8 cellular contexts compared by ENCODE assay signal in the genomic region with DNA sequence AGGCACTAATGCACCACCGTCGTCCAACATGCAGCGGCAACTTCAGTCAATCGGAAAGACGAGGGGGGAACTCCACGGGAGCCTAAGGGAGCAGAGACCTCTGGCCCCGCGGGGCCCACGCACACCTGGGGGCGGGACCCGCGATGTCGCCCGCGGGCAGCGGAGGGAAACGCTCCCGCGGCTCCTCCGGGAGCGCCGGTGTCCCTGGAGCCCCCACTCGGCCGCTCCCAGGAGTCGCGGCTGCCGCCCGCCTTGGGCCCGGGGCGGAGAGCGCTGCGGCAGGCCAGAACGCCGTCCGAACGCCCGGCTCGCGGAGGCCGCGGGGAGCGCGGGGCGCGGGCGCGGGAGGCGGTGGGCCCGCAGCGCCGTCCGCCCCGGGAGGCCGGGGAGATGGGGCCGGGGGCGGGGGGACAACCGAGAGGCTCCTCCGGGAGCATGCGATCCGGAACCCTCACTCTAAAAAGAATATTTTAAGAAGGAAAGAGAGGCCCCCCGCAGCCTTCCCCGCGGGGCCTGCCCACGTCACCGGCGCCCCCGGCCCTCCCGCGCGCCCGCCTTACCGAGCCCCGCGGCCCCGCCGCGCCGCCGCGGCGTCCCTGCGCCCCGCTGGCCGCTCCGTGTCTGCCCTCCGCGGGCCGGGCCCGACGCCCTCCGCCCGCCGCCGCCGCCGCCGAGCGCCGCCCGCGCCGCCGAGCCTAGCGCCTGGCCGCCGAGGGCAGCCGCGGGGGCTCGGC.
A peak's percentile ranks its signal among the peaks of the same experiment; 100 is the strongest.
DNase-seq lines count a peak whose midpoint lies in the region; ATAC-seq and TF ChIP-seq lines count a peak whose summit lies in the region.

No MANE protein-coding gene starts in this region.

- ATAC-seq in lower lobe of right lung, result peak in 1 of 2 donors; percentile 57

- in situ Hi-C loops in HAP-1 (cut with MboI; ENCODE audit: low sequenced_read_pairs) (no loop called here), GM13977 (cut with MboI; ENCODE audit: low pct_unique_long_range_greater_than_20kb, low sequenced_read_pairs, unreplicated experiment) (no loop called here)

- H3K4me3 Mint-ChIP-seq in CD4-positive, alpha-beta memory T cell, result peak overlapping the region; percentile 80 to 90 (median 87)
- H3K4me3 Mint-ChIP-seq in dendritic cell treated with granulocyte-macrophage colony-stimulating factor and Interleukin-4, amounts not matched to agents 40 ng/mL and 50 ng/mL, for 4 days, result peak overlapping the region; percentile 73

- intact Hi-C loops in CD4-positive, alpha-beta memory T cell (cut with micrococcal nuclease), result loop anchor here (2.0 to 10.0 kb wide), 2 partner anchors 1036 to 1638 kb away; a partner anchor contains a TSS
- intact Hi-C loops in dendritic cell treated with granulocyte-macrophage colony-stimulating factor and Interleukin-4, amounts not matched to agents 40 ng/mL and 50 ng/mL, for 4 days (cut with micrococcal nuclease), result no loop called here
- intact Hi-C loops in lower lobe of right lung (cut with DNase I), result no loop called here

- peak overlapping the region in 5 of 7 donors; percentile 39 to 90 (median 79) for H3K27ac Mint-ChIP-seq in CD4-positive, alpha-beta memory T cell
- no peak overlapping the region for H3K27ac Mint-ChIP-seq in dendritic cell treated with granulocyte-macrophage colony-stimulating factor and Interleukin-4, amounts not matched to agents 40 ng/mL and 50 ng/mL, for 4 days

- no peaks in the 10 kb centered on the region for H3K9me3 ChIP-seq in CD4-positive, alpha-beta memory T cell (ENCODE audit: control insufficient read depth in 1 of 2, low read length in 2 of 2)
- H3K9me3 ChIP-seq in HAP-1 (no peaks in the 10 kb centered on the region), lower lobe of right lung (no peaks in the 10 kb centered on the region), thymus (ENCODE audit: control insufficient read depth) (no peaks in the 10 kb centered on the region)

- no peak for TF ChIP-seq CTCF in lower lobe of right lung (IDR thresholded peaks at IDR 0.05)
- no peak for TF ChIP-seq CTCF in GM10266 (IDR thresholded peaks at IDR 0.05; ENCODE audit: control insufficient read depth, insufficient read depth, low read depth, missing control alignments)
- TF ChIP-seq CTCF in GM13977 (IDR thresholded peaks at IDR 0.05; ENCODE audit: extremely low read depth, insufficient read depth, missing control alignments), result no peak

- H3K36me3 Mint-ChIP-seq in CD4-positive, alpha-beta memory T cell, result peaks cover 0 to 2% of the 10 kb centered on the region in 2 donors
- no peaks in the 10 kb centered on the region for H3K36me3 Mint-ChIP-seq in dendritic cell treated with granulocyte-macrophage colony-stimulating factor and Interleukin-4, amounts not matched to agents 40 ng/mL and 50 ng/mL, for 4 days (ENCODE audit: low read depth)

- WGBS in thymus, result 1% methylated on average over 109 of the region's 109 CpGs

- DNase-seq in CD4-positive, alpha-beta memory T cell, result peak in 2 of 5 donors; percentile 8 to 11
- DNase-seq in HAP-1 (ENCODE audit: low spot score in 2 of 2) (peak in 1 of 2 experiments; percentile 31), RPMI7951 (ENCODE audit: low read depth) (peak; percentile 38), lower lobe of right lung (peak; percentile 49), GM10266 (ENCODE audit: extremely low spot score) (no peak), GM13977 (ENCODE audit: low spot score) (no peak)

- peaks cover 12 to 27% (median 18%) of the 10 kb centered on the region in 4 donors for H3K4me1 Mint-ChIP-seq in CD4-positive, alpha-beta memory T cell
- peaks cover 28% of the 10 kb centered on the region for H3K4me1 Mint-ChIP-seq in dendritic cell treated with granulocyte-macrophage colony-stimulating factor and Interleukin-4, amounts not matched to agents 40 ng/mL and 50 ng/mL, for 4 days (ENCODE audit: low read depth)

- no peak overlapping the region for H3K27ac ChIP-seq in CD4-positive, alpha-beta memory T cell (ENCODE audit: low read depth, low read length)
- H3K27ac ChIP-seq in lower lobe of right lung (peak overlapping the region; percentile 32), thymus (ENCODE audit: low read depth) (peak overlapping the region; percentile 72)

- peaks cover 19% of the 10 kb centered on the region for H3K4me1 ChIP-seq in CD4-positive, alpha-beta memory T cell (ENCODE audit: insufficient read depth, low read length)
- H3K4me1 ChIP-seq in HAP-1 (peaks cover 7% of the 10 kb centered on the region), lower lobe of right lung (peaks cover 39% of the 10 kb centered on the region), thymus (ENCODE audit: control insufficient read depth, insufficient read depth, low read length) (peaks cover 18% of the 10 kb centered on the region)

- no peaks in the 10 kb centered on the region for H3K27me3 ChIP-seq in CD4-positive, alpha-beta memory T cell (ENCODE audit: insufficient read depth, low read length)
- H3K27me3 ChIP-seq in HAP-1 (ENCODE audit: low read depth) (no peaks in the 10 kb centered on the region), lower lobe of right lung (ENCODE audit: low read depth) (no peaks in the 10 kb centered on the region), thymus (ENCODE audit: control insufficient read depth, insufficient read depth) (no peaks in the 10 kb centered on the region)

- H3K27me3 Mint-ChIP-seq in CD4-positive, alpha-beta memory T cell, result peaks cover 23 to 28% of the 10 kb centered on the region in 2 donors
- peaks cover 34% of the 10 kb centered on the region for H3K27me3 Mint-ChIP-seq in dendritic cell treated with granulocyte-macrophage colony-stimulating factor and Interleukin-4, amounts not matched to agents 40 ng/mL and 50 ng/mL, for 4 days

- H3K36me3 ChIP-seq in CD4-positive, alpha-beta memory T cell (ENCODE audit: insufficient read depth, low read length), result no peaks in the 10 kb centered on the region
- H3K36me3 ChIP-seq in HAP-1 (replicated peaks) (no peaks in the 10 kb centered on the region), lower lobe of right lung (no peaks in the 10 kb centered on the region), thymus (ENCODE audit: control insufficient read depth, insufficient read depth) (no peaks in the 10 kb centered on the region)

- POLR2A ChIA-PET in CD4-positive, alpha-beta memory T cell (lab: Charles Lee; ENCODE audit: partially characterized antibody), result no interaction called here

- no peaks in the 10 kb centered on the region for H3K9me3 Mint-ChIP-seq in CD4-positive, alpha-beta memory T cell
- no peaks in the 10 kb centered on the region for H3K9me3 Mint-ChIP-seq in dendritic cell treated with granulocyte-macrophage colony-stimulating factor and Interleukin-4, amounts not matched to agents 40 ng/mL and 50 ng/mL, for 4 days

- CTCF ChIA-PET in CD4-positive, alpha-beta memory T cell (lab: Charles Lee; ENCODE audit: partially characterized antibody), result no interaction called here

- no peak overlapping the region for H3K4me3 ChIP-seq in CD4-positive, alpha-beta memory T cell (ENCODE audit: low read length in 2 of 2)
- H3K4me3 ChIP-seq in HAP-1, result peak overlapping the region; percentile 44
- peak overlapping the region; percentile 69 for H3K4me3 ChIP-seq in lower lobe of right lung
- peak overlapping the region; percentile 85 for H3K4me3 ChIP-seq in thymus (ENCODE audit: low read length)

Comparison
In these comparisons a context has a peak if more than half of its experiments do, and no peak if none do; other contexts are left out.
1. DNase-seq: peak in RPMI7951 (single experiment) and lower lobe of right lung (single experiment); none in GM10266 (single experiment) and GM13977 (single experiment).
2. H3K4me3 ChIP-seq: peak in HAP-1 (single experiment), lower lobe of right lung (single experiment) and thymus (single experiment); none in CD4-positive, alpha-beta memory T cell (0 of 2).